Comparison of ENCODE assay signal across 8 cellular contexts in the genomic region with DNA sequence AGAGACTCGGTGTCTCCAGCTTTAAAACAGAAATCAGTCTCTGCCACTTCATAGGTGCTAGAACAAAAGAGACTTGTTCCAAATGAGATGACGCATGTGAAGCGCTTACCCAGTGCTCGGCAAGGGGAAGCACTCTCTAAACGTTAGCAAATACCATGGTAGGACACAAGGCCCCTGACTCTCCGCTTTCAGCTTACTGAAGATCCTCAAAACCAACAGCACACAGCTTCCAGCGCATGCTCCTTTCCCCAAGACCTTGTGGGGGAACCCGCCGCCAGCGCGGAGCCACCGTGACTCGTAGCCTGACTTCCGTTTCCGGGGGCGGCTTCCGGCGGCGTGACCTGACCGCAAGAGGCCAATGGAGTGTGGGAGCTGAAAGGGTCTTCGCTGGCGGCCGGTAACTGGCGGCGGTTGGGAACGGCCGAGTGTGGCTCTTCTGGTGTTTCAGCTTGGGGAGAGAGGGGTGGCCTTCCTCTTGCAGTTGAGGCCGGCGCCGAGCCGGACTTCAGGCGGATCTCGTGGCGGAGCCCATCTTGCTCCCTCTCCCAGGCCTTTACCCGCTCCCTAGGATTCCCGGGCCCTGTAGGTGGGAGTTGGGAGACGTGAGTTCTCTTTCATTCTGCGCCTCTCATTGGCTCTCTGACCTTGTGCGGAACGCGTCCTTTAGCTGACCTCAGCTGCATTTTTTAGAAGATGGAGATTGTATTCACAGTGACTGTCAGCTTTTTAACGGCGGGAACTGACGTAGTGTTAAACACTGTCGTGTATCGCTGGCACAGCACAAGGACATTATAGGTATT. TPM values are rescaled to one million over a fixed set of nuclear protein-coding genes. Genes with fewer than 3 reads are reported as not detected.
A peak's percentile ranks its signal among the peaks of the same experiment; 100 is the strongest.
DNase-seq lines count a peak whose midpoint lies in the region; ATAC-seq and TF ChIP-seq lines count a peak whose summit lies in the region.

A gene with protein sequence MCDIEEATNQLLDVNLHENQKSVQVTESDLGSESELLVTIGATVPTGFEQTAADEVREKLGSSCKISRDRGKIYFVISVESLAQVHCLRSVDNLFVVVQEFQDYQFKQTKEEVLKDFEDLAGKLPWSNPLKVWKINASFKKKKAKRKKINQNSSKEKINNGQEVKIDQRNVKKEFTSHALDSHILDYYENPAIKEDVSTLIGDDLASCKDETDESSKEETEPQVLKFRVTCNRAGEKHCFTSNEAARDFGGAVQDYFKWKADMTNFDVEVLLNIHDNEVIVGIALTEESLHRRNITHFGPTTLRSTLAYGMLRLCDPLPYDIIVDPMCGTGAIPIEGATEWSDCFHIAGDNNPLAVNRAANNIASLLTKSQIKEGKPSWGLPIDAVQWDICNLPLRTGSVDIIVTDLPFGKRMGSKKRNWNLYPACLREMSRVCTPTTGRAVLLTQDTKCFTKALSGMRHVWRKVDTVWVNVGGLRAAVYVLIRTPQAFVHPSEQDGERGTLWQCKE (plus strand): TSS at position 324 of the 800 bp plus-strand sequence. CDS start 2,015 bp downstream, outside the sequence.

- no peak for TF ChIP-seq CTCF in type B pancreatic cell (conservative IDR thresholded peaks at IDR 0.05)

- H3K9me3 Mint-ChIP-seq in activated naive CD8-positive, alpha-beta T cell treated with anti-CD3 and anti-CD28 coated beads, Interleukin-2, amount 50 U/mL, for 24 hours = no peaks in the 10 kb centered on the region
- H3K9me3 Mint-ChIP-seq in type B pancreatic cell = no peaks in the 10 kb centered on the region

- no peaks in the 10 kb centered on the region for H3K27me3 Mint-ChIP-seq in activated naive CD8-positive, alpha-beta T cell treated with anti-CD3 and anti-CD28 coated beads, Interleukin-2, amount 50 U/mL, for 24 hours
- no peaks in the 10 kb centered on the region for H3K27me3 Mint-ChIP-seq in type B pancreatic cell

- peak; percentile 77 for TF ChIP-seq POLR2A in GM10847 (IDR thresholded peaks at IDR 0.05; ENCODE audit: extremely low read depth, insufficient read length)

- peak; percentile 77 for DNase-seq in NCI-H1105 (lab: John Stamatoyannopoulos, UW)
- peak; percentile 88 for DNase-seq in SW480 (ENCODE audit: low spot score)
- peak; percentile 96 for DNase-seq in activated naive CD8-positive, alpha-beta T cell treated with anti-CD3 and anti-CD28 coated beads, Interleukin-2, amount 50 U/mL, for 24 hours
- peak; percentile 97 for DNase-seq in cardiac septum (ENCODE audit: low spot score)
- peak; percentile 92 for DNase-seq in pons (ENCODE audit: low spot score)
- DNase-seq in type B pancreatic cell (ENCODE audit: extremely low spot score, unreplicated experiment) = peak; percentile 95

- peak; percentile 93 for ATAC-seq in HG02623 (IDR thresholded peaks at IDR 0.05; ENCODE audit: unreplicated experiment)
- peak; percentile 94 for ATAC-seq in activated naive CD8-positive, alpha-beta T cell treated with anti-CD3 and anti-CD28 coated beads, Interleukin-2, amount 50 U/mL, for 24 hours

- peaks cover 30% of the 10 kb centered on the region for H3K36me3 Mint-ChIP-seq in activated naive CD8-positive, alpha-beta T cell treated with anti-CD3 and anti-CD28 coated beads, Interleukin-2, amount 50 U/mL, for 24 hours (ENCODE audit: low read depth)
- H3K36me3 Mint-ChIP-seq in type B pancreatic cell = peaks cover 13% of the 10 kb centered on the region

- peaks cover 31% of the 10 kb centered on the region for H3K4me1 Mint-ChIP-seq in activated naive CD8-positive, alpha-beta T cell treated with anti-CD3 and anti-CD28 coated beads, Interleukin-2, amount 50 U/mL, for 24 hours
- peaks cover 19% of the 10 kb centered on the region for H3K4me1 Mint-ChIP-seq in type B pancreatic cell (ENCODE audit: unreplicated experiment)

- intact Hi-C loops in cardiac septum (cut with DNase I) = loop anchor here (2.0 to 10.0 kb wide), 3 partner anchors 34 to 282 kb away; a partner anchor contains a TSS

- H3K27ac Mint-ChIP-seq in activated naive CD8-positive, alpha-beta T cell treated with anti-CD3 and anti-CD28 coated beads, Interleukin-2, amount 50 U/mL, for 24 hours = peak within 1 kb of the TSS; percentile 94
- peak within 1 kb of the TSS; percentile 99 for H3K27ac Mint-ChIP-seq in type B pancreatic cell

- H3K4me3 Mint-ChIP-seq in activated naive CD8-positive, alpha-beta T cell treated with anti-CD3 and anti-CD28 coated beads, Interleukin-2, amount 50 U/mL, for 24 hours = peak within 1 kb of the TSS; percentile 88
- peak within 1 kb of the TSS; percentile 95 for H3K4me3 Mint-ChIP-seq in type B pancreatic cell

RNA-seq across cellular contexts. Expression of the gene that starts here (rescaled TPM):
- 53.5 TPM for total RNA-seq in cardiac septum
- 56.8 and 59.2 TPM in 2 replicates for total RNA-seq in type B pancreatic cell (ENCODE audit: low replicate concordance)

Comparison
In these comparisons a context has a peak if more than half of its experiments do, and no peak if none do; other contexts are left out.
1. Peak in every context shown above with its lines: DNase-seq and ATAC-seq.